ENCODE assay signal across 22 cellular contexts in the genomic region with DNA sequence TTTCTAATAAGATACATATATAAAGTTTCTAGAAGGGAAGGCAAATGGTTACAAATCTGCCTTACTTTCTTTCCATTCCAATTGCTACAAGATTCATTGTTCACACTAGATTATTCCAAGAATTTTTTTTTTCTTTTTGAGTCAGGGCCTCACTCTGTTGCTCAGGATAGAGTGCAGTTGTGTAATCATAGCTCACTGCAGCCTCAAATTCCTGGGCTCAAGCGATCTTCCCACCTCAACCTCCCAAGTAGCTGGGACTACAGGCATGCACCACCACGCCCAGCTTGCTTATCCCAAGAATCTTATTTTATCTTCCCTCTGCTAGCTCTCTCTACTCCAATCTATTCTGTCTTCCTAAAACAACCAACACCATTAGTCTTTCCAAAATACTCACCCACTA.
"Had no signal": no experiment of that assay in that cellular context is flagged by ENCODE, and none has a peak within 500 bp of the region (broad histone marks: within the 10 kb centered on the region; RNA-seq: fewer than 3 reads in every experiment).

No MANE protein-coding gene starts in this region.

- H3K27ac ChIP-seq: body of pancreas, cardiac muscle cell, gastroesophageal sphincter, SK-N-MC, upper lobe of right lung, VCaP had no signal

- H3K4me3 ChIP-seq: body of pancreas, cardiac muscle cell, gastroesophageal sphincter, SK-N-MC, upper lobe of right lung had no signal

- H3K27me3 ChIP-seq: body of pancreas, cardiac muscle cell, gastroesophageal sphincter, upper lobe of right lung had no signal

- H3K9me3 Mint-ChIP-seq: activated naive CD8-positive, alpha-beta T cell treated with anti-CD3 and anti-CD28 coated beads for 36 hours; activated T-cell treated with anti-CD3 and anti-CD28 coated beads, Interleukin-2, amount 50 U/mL, for 4 hours; dendritic cell treated with granulocyte-macrophage colony-stimulating factor and Interleukin-4, amounts not matched to agents 40 ng/mL and 50 ng/mL, for 4 days had no signal

- DNase-seq: activated CD4-positive, CD25-positive, alpha-beta regulatory T cell treated with anti-CD3 and anti-CD28 coated beads, Interleukin-2, amount 50 U/mL, for 72 hours; activated CD8-positive, alpha-beta memory T cell treated with anti-CD3 and anti-CD28 coated beads for 24 hours; activated CD8-positive, alpha-beta memory T cell treated with anti-CD3 and anti-CD28 coated beads, Interleukin-2, amount 50 U/mL, for 4 hours; activated naive CD4-positive, alpha-beta T cell treated with Interleukin-2 at 50 U/mL for 16 hours; activated naive CD8-positive, alpha-beta T cell treated with anti-CD3 and anti-CD28 coated beads for 36 hours; activated T-cell treated with anti-CD3 and anti-CD28 coated beads, Interleukin-2, amount 50 U/mL, for 4 hours; amygdala; body of pancreas; effector CD8-positive, alpha-beta T cell; head of caudate nucleus; hypothalamus; nucleus accumbens; posterior cingulate gyrus; stimulated activated CD4-positive, alpha-beta T cell treated with anti-CD3 and anti-CD28 coated beads, Interleukin-4, amount 100 ng/mL, for 24 hours; stimulated activated naive CD8-positive, alpha-beta T cell treated with anti-CD3 and anti-CD28 coated beads, Interleukin-15, Interleukin-2, amounts not matched to agents 100 U/mL and 50 U/mL, for 24 hours; SW 1271; upper lobe of right lung had no signal

- H3K4me3 Mint-ChIP-seq: activated naive CD8-positive, alpha-beta T cell treated with anti-CD3 and anti-CD28 coated beads for 36 hours; activated T-cell treated with anti-CD3 and anti-CD28 coated beads, Interleukin-2, amount 50 U/mL, for 4 hours; dendritic cell treated with granulocyte-macrophage colony-stimulating factor and Interleukin-4, amounts not matched to agents 40 ng/mL and 50 ng/mL, for 4 days had no signal

- H3K27me3 Mint-ChIP-seq: activated naive CD8-positive, alpha-beta T cell treated with anti-CD3 and anti-CD28 coated beads for 36 hours; dendritic cell treated with granulocyte-macrophage colony-stimulating factor and Interleukin-4, amounts not matched to agents 40 ng/mL and 50 ng/mL, for 4 days had no signal

- H3K27ac Mint-ChIP-seq: activated naive CD8-positive, alpha-beta T cell treated with anti-CD3 and anti-CD28 coated beads for 36 hours; dendritic cell treated with granulocyte-macrophage colony-stimulating factor and Interleukin-4, amounts not matched to agents 40 ng/mL and 50 ng/mL, for 4 days had no signal

- ATAC-seq: activated T-cell treated with anti-CD3 and anti-CD28 coated beads, Interleukin-2, amount 50 U/mL, for 4 hours; body of pancreas; gastroesophageal sphincter; stimulated activated naive CD8-positive, alpha-beta T cell treated with anti-CD3 and anti-CD28 coated beads, Interleukin-15, Interleukin-2, amounts not matched to agents 100 U/mL and 50 U/mL, for 24 hours had no signal

- H3K9me3 ChIP-seq: body of pancreas, gastroesophageal sphincter, upper lobe of right lung had no signal

- H3K4me1 Mint-ChIP-seq: activated naive CD8-positive, alpha-beta T cell treated with anti-CD3 and anti-CD28 coated beads for 36 hours had no signal

- H3K4me1 ChIP-seq: body of pancreas, gastroesophageal sphincter had no signal
